ENCODE assay signal across 2 cellular contexts in the genomic region with DNA sequence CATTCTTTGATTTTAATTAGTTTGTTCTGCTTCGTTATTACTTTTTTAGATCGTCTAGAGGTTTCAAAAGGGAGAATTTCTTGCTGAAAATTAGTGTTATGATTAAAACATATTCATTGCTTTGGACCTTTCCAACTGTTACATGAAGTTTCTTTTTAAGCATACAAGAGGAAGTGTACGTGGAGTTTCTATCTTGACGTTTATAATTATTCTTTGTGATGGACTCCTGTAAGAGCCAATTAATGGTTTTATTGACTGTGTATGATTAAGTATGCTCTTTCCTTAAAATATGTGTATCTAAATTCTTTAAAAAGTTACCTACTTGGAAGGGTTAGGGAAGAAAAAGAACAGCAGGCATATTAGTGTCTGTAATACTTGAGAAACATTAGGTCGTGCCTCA.
TF ChIP-seq lines count a peak whose summit lies in the region.

No MANE protein-coding gene starts in this region.

TF ChIP-seq in K562, 482 proteins besides CTCF, POLR2A, EP300 and RAD21 (continues in another document):
- TF ChIP-seq ZNF384 (IDR thresholded peaks at IDR 0.05; ENCODE audit: low read depth, low read length): no peak
- TF ChIP-seq NFE2L1 (tag; IDR thresholded peaks at IDR 0.05; ENCODE audit: borderline replicate concordance, low read depth): no peak
- TF ChIP-seq ZNF143 (CRISPR knock-in tag; IDR thresholded peaks at IDR 0.05): no peak
- no peak for TF ChIP-seq NFIC (IDR thresholded peaks at IDR 0.05)
- TF ChIP-seq ZNF316 (IDR thresholded peaks at IDR 0.05): no peak
- TF ChIP-seq ZNF121 (CRISPR knock-in tag; conservative IDR thresholded peaks at IDR 0.05): no peak
- no peak for TF ChIP-seq MXI1 (IDR thresholded peaks at IDR 0.05; ENCODE audit: low read depth, low read length)
- no peak for TF ChIP-seq FOXK2 (conservative IDR thresholded peaks at IDR 0.05 in 1 of 2, IDR thresholded peaks at IDR 0.05 in 1 of 2; ENCODE audit: low read depth in 2 of 2)
- no peak for TF ChIP-seq FUS (optimal IDR thresholded peaks at IDR 0.05; ENCODE audit: low read depth, low read length)
- TF ChIP-seq ZNF77 (CRISPR knock-in tag; IDR thresholded peaks at IDR 0.05): 0 out of 2 replicates have a peak, but pooled peaks have one; percentile 39
- 0 out of 2 replicates have a peak, but pooled peaks have one; percentile 51 for TF ChIP-seq GATAD2B (IDR thresholded peaks at IDR 0.05; ENCODE audit: borderline replicate concordance)
- TF ChIP-seq, protein P1, sequence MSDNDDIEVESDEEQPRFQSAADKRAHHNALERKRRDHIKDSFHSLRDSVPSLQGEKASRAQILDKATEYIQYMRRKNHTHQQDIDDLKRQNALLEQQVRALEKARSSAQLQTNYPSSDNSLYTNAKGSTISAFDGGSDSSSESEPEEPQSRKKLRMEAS (CRISPR knock-in tag; IDR thresholded peaks at IDR 0.05): no peak
- TF ChIP-seq ZSCAN32 (CRISPR knock-in tag; IDR thresholded peaks at IDR 0.05): no peak
- no peak for TF ChIP-seq HNRNPK (IDR thresholded peaks at IDR 0.05; ENCODE audit: low read depth, low read length, poor library complexity, severe bottlenecking)
- TF ChIP-seq XRCC5 (IDR thresholded peaks at IDR 0.05; ENCODE audit: low read depth, low read length): no peak
- TF ChIP-seq FOXO4 (CRISPR knock-in tag; IDR thresholded peaks at IDR 0.05): no peak
- TF ChIP-seq, protein P2, sequence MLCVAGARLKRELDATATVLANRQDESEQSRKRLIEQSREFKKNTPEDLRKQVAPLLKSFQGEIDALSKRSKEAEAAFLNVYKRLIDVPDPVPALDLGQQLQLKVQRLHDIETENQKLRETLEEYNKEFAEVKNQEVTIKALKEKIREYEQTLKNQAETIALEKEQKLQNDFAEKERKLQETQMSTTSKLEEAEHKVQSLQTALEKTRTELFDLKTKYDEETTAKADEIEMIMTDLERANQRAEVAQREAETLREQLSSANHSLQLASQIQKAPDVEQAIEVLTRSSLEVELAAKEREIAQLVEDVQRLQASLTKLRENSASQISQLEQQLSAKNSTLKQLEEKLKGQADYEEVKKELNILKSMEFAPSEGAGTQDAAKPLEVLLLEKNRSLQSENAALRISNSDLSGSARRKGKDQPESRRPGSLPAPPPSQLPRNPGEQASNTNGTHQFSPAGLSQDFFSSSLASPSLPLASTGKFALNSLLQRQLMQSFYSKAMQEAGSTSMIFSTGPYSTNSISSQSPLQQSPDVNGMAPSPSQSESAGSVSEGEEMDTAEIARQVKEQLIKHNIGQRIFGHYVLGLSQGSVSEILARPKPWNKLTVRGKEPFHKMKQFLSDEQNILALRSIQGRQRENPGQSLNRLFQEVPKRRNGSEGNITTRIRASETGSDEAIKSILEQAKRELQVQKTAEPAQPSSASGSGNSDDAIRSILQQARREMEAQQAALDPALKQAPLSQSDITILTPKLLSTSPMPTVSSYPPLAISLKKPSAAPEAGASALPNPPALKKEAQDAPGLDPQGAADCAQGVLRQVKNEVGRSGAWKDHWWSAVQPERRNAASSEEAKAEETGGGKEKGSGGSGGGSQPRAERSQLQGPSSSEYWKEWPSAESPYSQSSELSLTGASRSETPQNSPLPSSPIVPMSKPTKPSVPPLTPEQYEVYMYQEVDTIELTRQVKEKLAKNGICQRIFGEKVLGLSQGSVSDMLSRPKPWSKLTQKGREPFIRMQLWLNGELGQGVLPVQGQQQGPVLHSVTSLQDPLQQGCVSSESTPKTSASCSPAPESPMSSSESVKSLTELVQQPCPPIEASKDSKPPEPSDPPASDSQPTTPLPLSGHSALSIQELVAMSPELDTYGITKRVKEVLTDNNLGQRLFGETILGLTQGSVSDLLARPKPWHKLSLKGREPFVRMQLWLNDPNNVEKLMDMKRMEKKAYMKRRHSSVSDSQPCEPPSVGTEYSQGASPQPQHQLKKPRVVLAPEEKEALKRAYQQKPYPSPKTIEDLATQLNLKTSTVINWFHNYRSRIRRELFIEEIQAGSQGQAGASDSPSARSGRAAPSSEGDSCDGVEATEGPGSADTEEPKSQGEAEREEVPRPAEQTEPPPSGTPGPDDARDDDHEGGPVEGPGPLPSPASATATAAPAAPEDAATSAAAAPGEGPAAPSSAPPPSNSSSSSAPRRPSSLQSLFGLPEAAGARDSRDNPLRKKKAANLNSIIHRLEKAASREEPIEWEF (CRISPR knock-in tag; IDR thresholded peaks at IDR 0.05): no peak
- no peak for TF ChIP-seq ZBTB1 (CRISPR knock-in tag; IDR thresholded peaks at IDR 0.05; ENCODE audit: borderline replicate concordance, low read depth)
- no peak for TF ChIP-seq RNF219 (CRISPR knock-in tag; IDR thresholded peaks at IDR 0.05)

TF ChIP-seq in HEK293T, 16 proteins besides CTCF, POLR2A, EP300 and RAD21:
- TF ChIP-seq FOXM1 (IDR thresholded peaks at IDR 0.05; ENCODE audit: borderline replicate concordance) (no peak), FOXA1 (IDR thresholded peaks at IDR 0.05) (no peak), ELF4 (IDR thresholded peaks at IDR 0.05) (no peak), LEF1 (IDR thresholded peaks at IDR 0.05; ENCODE audit: borderline replicate concordance) (no peak), HDGF (IDR thresholded peaks at IDR 0.05; ENCODE audit: borderline replicate concordance) (no peak), ZNF384 (IDR thresholded peaks at IDR 0.05) (no peak), SUZ12 (IDR thresholded peaks at IDR 0.05) (no peak), L3MBTL2 (conservative IDR thresholded peaks at IDR 0.05) (no peak), TARDBP (IDR thresholded peaks at IDR 0.05) (no peak), SP1 (IDR thresholded peaks at IDR 0.05) (no peak), FOXK2 (IDR thresholded peaks at IDR 0.05) (no peak), ARNT (IDR thresholded peaks at IDR 0.05) (no peak), BHLHE40 (IDR thresholded peaks at IDR 0.05; ENCODE audit: borderline replicate concordance) (no peak)
- TF ChIP-seq, protein P3, sequence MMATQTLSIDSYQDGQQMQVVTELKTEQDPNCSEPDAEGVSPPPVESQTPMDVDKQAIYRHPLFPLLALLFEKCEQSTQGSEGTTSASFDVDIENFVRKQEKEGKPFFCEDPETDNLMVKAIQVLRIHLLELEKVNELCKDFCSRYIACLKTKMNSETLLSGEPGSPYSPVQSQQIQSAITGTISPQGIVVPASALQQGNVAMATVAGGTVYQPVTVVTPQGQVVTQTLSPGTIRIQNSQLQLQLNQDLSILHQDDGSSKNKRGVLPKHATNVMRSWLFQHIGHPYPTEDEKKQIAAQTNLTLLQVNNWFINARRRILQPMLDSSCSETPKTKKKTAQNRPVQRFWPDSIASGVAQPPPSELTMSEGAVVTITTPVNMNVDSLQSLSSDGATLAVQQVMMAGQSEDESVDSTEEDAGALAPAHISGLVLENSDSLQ (IDR thresholded peaks at IDR 0.05): no peak
